8 cellular contexts compared by ENCODE assay signal in genomic region chr5:88734191-88734640, GRCh38.
A peak's percentile ranks its signal among the peaks of the same experiment; 100 is the strongest.
DNase-seq lines count a peak whose midpoint lies in the region; ATAC-seq and FAIRE-seq lines count a peak whose summit lies in the region.

No MANE protein-coding gene starts in this region.

- H3K27ac Mint-ChIP-seq in T-helper 17 cell (peak overlapping the region; percentile 79), naive B cell (peak overlapping the region; percentile 4 to 99 (median 94))

- DNase-seq in T-helper 17 cell = no peak
- peak; percentile 76 for DNase-seq in naive B cell
- DNase-seq in RCC 7860 (ENCODE audit: low spot score) = no peak
- DNase-seq in NCI-H524 treated with DMSO at 0.1 percent for 48 hours (lab: John Stamatoyannopoulos, UW) = no peak
- DNase-seq in stimulated activated CD4-positive, alpha-beta T cell treated with anti-CD3 and anti-CD28 coated beads, Interleukin-15, amount 100 ng/mL, for 24 hours = no peak
- DNase-seq in NCI-H748 (lab: John Stamatoyannopoulos, UW; ENCODE audit: unreplicated experiment) = no peak

- H3K9me3 ChIP-seq in T-helper 17 cell (ENCODE audit: control insufficient read depth, low read length, poor library complexity, severe bottlenecking) = no peaks in the 10 kb centered on the region

- H3K4me3 Mint-ChIP-seq in T-helper 17 cell = no peak overlapping the region
- H3K4me3 Mint-ChIP-seq in naive B cell = peak overlapping the region; percentile 56 to 88 (median 70)

- no peaks in the 10 kb centered on the region for H3K9me3 Mint-ChIP-seq in naive B cell

- ATAC-seq in GM19043 (IDR thresholded peaks at IDR 0.05; ENCODE audit: low read depth, unreplicated experiment) (peak; percentile 47), HG03066 (IDR thresholded peaks at IDR 0.05; ENCODE audit: low read depth, unreplicated experiment) (peak; percentile 63), T-helper 17 cell (peak; percentile 47), naive B cell (ENCODE audit: low read depth in 2 of 2) (peak; percentile 77 to 78)

- H3K27me3 Mint-ChIP-seq in T-helper 17 cell (peaks cover 50% of the 10 kb centered on the region), naive B cell (no peaks in the 10 kb centered on the region)

- H3K36me3 Mint-ChIP-seq in T-helper 17 cell (ENCODE audit: low read depth) (no peaks in the 10 kb centered on the region), naive B cell (peaks cover 17 to 43% of the 10 kb centered on the region in 2 donors)

- H3K4me1 Mint-ChIP-seq in T-helper 17 cell = peaks cover 11% of the 10 kb centered on the region
- H3K4me1 Mint-ChIP-seq in naive B cell = peaks cover 65 to 79% (median 67%) of the 10 kb centered on the region in 3 donors

- no peak for FAIRE-seq in RCC 7860 (lab: Jason Lieb, UNC)
